ENCODE assay signal across 16 cellular contexts in genomic region chr18:43875496-43875895, GRCh38.
"Had no signal": no experiment of that assay in that cellular context is flagged by ENCODE, and none has a peak within 500 bp of the region (broad histone marks: within the 10 kb centered on the region; RNA-seq: fewer than 3 reads in every experiment).

No MANE protein-coding gene starts in this region.

- DNase-seq: activated CD4-positive, alpha-beta T cell treated with anti-CD3 and anti-CD28 coated beads, Interleukin-2, amount 10 ng/mL, durations not matched to agents 7 days and 5 days; activated CD4-positive, CD25-positive, alpha-beta regulatory T cell; activated CD8-positive, alpha-beta memory T cell treated with anti-CD3 and anti-CD28 coated beads for 24 hours; activated naive CD4-positive, alpha-beta T cell treated with anti-CD3 and anti-CD28 coated beads for 36 hours; central memory CD4-positive, alpha-beta T cell; cortex of kidney; effector CD8-positive, alpha-beta T cell; gastrocnemius medialis; kidney glomerular epithelial cell; posterior cingulate gyrus; right cardiac atrium; stimulated activated CD4-positive, alpha-beta T cell treated with anti-CD3 and anti-CD28 coated beads, Interleukin-2, amount 100 ng/mL, for 24 hours; stimulated activated naive B cell treated with anti-CD40 and anti-IgM and Interleukin-4, amounts not matched to agents 10 μg/mL and 1 μg/mL and 100 μg/mL, for 72 hours; T-helper 17 cell had no signal

- FAIRE-seq: TTC549 had no signal

- H3K9me3 ChIP-seq: gastrocnemius medialis had no signal

- H3K4me3 Mint-ChIP-seq: activated CD4-positive, alpha-beta T cell treated with anti-CD3 and anti-CD28 coated beads, Interleukin-2, amount 10 ng/mL, durations not matched to agents 7 days and 5 days; activated naive CD4-positive, alpha-beta T cell treated with anti-CD3 and anti-CD28 coated beads for 36 hours; stimulated activated naive B cell treated with anti-CD40 and anti-IgM and Interleukin-4, amounts not matched to agents 10 μg/mL and 1 μg/mL and 100 μg/mL, for 72 hours; T-helper 17 cell had no signal

- H3K4me1 Mint-ChIP-seq: activated CD4-positive, alpha-beta T cell treated with anti-CD3 and anti-CD28 coated beads, Interleukin-2, amount 10 ng/mL, durations not matched to agents 7 days and 5 days; stimulated activated naive B cell treated with anti-CD40 and anti-IgM and Interleukin-4, amounts not matched to agents 10 μg/mL and 1 μg/mL and 100 μg/mL, for 72 hours; T-helper 17 cell had no signal

- ATAC-seq: right cardiac atrium; stimulated activated naive B cell treated with anti-CD40 and anti-IgM and Interleukin-4, amounts not matched to agents 10 μg/mL and 1 μg/mL and 100 μg/mL, for 72 hours; T-helper 17 cell had no signal

- H3K27ac ChIP-seq: gastrocnemius medialis had no signal

- H3K27me3 Mint-ChIP-seq: activated CD4-positive, alpha-beta T cell treated with anti-CD3 and anti-CD28 coated beads, Interleukin-2, amount 10 ng/mL, durations not matched to agents 7 days and 5 days; stimulated activated naive B cell treated with anti-CD40 and anti-IgM and Interleukin-4, amounts not matched to agents 10 μg/mL and 1 μg/mL and 100 μg/mL, for 72 hours; T-helper 17 cell; type B pancreatic cell had no signal

- H3K9me3 Mint-ChIP-seq: activated CD4-positive, alpha-beta T cell treated with anti-CD3 and anti-CD28 coated beads, Interleukin-2, amount 10 ng/mL, durations not matched to agents 7 days and 5 days had no signal

- H3K27ac Mint-ChIP-seq: activated CD4-positive, alpha-beta T cell treated with anti-CD3 and anti-CD28 coated beads, Interleukin-2, amount 10 ng/mL, durations not matched to agents 7 days and 5 days; activated naive CD4-positive, alpha-beta T cell treated with anti-CD3 and anti-CD28 coated beads for 36 hours; stimulated activated naive B cell treated with anti-CD40 and anti-IgM and Interleukin-4, amounts not matched to agents 10 μg/mL and 1 μg/mL and 100 μg/mL, for 72 hours; T-helper 17 cell; type B pancreatic cell had no signal

- H3K4me3 ChIP-seq: gastrocnemius medialis had no signal

- H3K36me3 Mint-ChIP-seq: stimulated activated naive B cell treated with anti-CD40 and anti-IgM and Interleukin-4, amounts not matched to agents 10 μg/mL and 1 μg/mL and 100 μg/mL, for 72 hours; type B pancreatic cell had no signal

- H3K36me3 ChIP-seq: gastrocnemius medialis had no signal

- H3K27me3 ChIP-seq: gastrocnemius medialis had no signal
